In the genomic region with DNA sequence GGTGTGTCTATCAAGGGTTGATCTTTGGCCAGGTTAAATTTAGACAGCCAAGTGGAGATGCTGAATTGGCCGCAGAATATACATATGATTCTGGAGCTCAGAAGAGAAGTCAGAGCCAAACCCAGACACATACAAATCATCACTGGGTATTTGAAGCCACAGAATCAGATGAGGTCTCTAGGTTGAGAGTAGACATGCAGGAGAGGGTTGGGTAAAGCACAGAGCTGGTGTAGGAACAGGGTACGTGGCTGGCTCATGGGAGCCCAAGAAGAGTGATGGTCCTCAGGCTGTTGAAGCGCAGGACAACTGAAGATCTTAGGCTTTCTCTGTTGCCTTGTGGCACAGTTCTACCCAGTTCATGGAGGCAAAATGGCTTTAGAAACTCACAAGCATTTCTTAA, we compare ENCODE assay signal across 17 cellular contexts. TPM values are rescaled to one million over a fixed set of nuclear protein-coding genes. Genes with fewer than 3 reads are reported as not detected.
"Had no signal": no experiment of that assay in that cellular context is flagged by ENCODE, and none has a peak within 500 bp of the region (broad histone marks: within the 10 kb centered on the region; RNA-seq: fewer than 3 reads in every experiment).

No MANE protein-coding gene starts in this region.

- H3K36me3 Mint-ChIP-seq: activated CD4-positive, alpha-beta memory T cell treated with anti-CD3 and anti-CD28 coated beads for 36 hours had no signal

- H3K27ac Mint-ChIP-seq: activated CD4-positive, alpha-beta memory T cell treated with anti-CD3 and anti-CD28 coated beads for 36 hours had no signal

- H3K4me3 Mint-ChIP-seq: activated CD4-positive, alpha-beta memory T cell treated with anti-CD3 and anti-CD28 coated beads for 36 hours; neural crest cell had no signal

- H3K27me3 Mint-ChIP-seq: activated CD4-positive, alpha-beta memory T cell treated with anti-CD3 and anti-CD28 coated beads for 36 hours had no signal

- H3K4me3 ChIP-seq: breast epithelium, lower lobe of right lung, vagina had no signal

- H3K36me3 ChIP-seq: breast epithelium, lower lobe of right lung, vagina had no signal

- H3K9me3 Mint-ChIP-seq: activated CD4-positive, alpha-beta memory T cell treated with anti-CD3 and anti-CD28 coated beads for 36 hours had no signal

- H3K4me1 ChIP-seq: breast epithelium, lower lobe of right lung, vagina had no signal

- DNase-seq: activated CD4-positive, alpha-beta memory T cell treated with anti-CD3 and anti-CD28 coated beads for 36 hours; activated gamma-delta T cell; activated T-cell treated with anti-CD3 and anti-CD28 coated beads, Interleukin-2, amount 50 U/mL, for 48 hours; cortex of kidney; effector CD4-positive, alpha-beta T cell; lower lobe of right lung; retina; stimulated activated CD4-positive, alpha-beta T cell treated with anti-CD3 and anti-CD28 coated beads, Interleukin-12 subunit alpha, Interleukin-12 subunit beta, amount 100 ng/mL, for 4 hours; stimulated activated CD4-positive, alpha-beta T cell treated with anti-CD3 and anti-CD28 coated beads, Interleukin-1b, Interleukin-23, amount 100 ng/mL, for 48 hours; stimulated activated CD8-positive, alpha-beta memory T cell treated with anti-CD3 and anti-CD28 coated beads, Interleukin-4, amount 100 ng/mL, for 48 hours; stimulated activated naive CD4-positive, alpha-beta T cell treated with Interleukin-2 at 50 U/mL for 16 hours; T1000; trophoblast cell had no signal

- ATAC-seq: lower lobe of right lung had no signal

- H3K27ac ChIP-seq: breast epithelium, lower lobe of right lung, vagina had no signal

- H3K27me3 ChIP-seq: breast epithelium, vagina had no signal

- H3K9me3 ChIP-seq: breast epithelium, lower lobe of right lung, vagina had no signal

- H3K4me1 Mint-ChIP-seq: neural crest cell had no signal

RNA-seq across cellular contexts. Expression of gene ADAMTS3, which starts 37.7 kb away (rescaled TPM):
- total RNA-seq: activated CD4-positive, alpha-beta memory T cell treated with anti-CD3 and anti-CD28 coated beads for 36 hours; T-helper 1 cell treated with Interleukin-12 subunit alpha and Interleukin-12 subunit beta and Interleukin-4 antibody, amounts not matched to agents 30 ng/mL and 1 ng/mL, for 36 hours had no signal
